Comparison of ENCODE assay signal across 17 cellular contexts in the genomic region with DNA sequence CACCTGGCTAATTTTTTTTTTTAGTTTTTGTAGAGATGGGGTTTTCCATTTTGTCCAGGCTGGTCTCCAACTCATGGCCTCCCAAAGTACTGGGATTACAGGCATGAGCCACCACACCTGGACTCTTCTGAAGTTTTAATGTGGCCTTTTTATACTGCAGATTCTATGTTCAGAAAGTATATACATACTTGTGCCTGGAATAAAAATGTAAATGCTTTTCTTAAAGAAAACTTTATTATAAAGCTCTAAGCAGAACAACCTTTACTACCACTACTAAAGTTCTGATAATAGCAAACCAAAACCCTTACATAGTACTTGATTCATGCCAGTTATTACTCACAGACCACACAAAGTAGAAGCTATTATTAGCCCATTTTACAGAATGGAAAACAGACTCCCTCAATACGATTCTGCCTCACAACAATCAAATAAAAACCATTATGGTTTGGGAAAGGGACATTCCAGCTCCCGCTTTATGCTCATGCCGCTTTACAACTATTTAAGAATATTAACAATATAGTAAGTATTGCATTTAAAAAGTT. TPM values are rescaled to one million over a fixed set of nuclear protein-coding genes. Genes with fewer than 3 reads are reported as not detected.
A peak's percentile ranks its signal among the peaks of the same experiment; 100 is the strongest.
DNase-seq lines count a peak whose midpoint lies in the region; ATAC-seq and TF ChIP-seq lines count a peak whose summit lies in the region.
"Had no signal": no experiment of that assay in that cellular context is flagged by ENCODE, and none has a peak within 500 bp of the region (broad histone marks: within the 10 kb centered on the region; RNA-seq: fewer than 3 reads in every experiment).

No MANE protein-coding gene starts in this region.

- H3K9me3 ChIP-seq in adrenal gland (replicated peaks in 1 of 3): no peaks in the 10 kb centered on the region
- H3K9me3 ChIP-seq: BLaER1, gastrocnemius medialis, tibial nerve had no signal

- H3K27me3 Mint-ChIP-seq in central memory CD8-positive, alpha-beta T cell: no peaks in the 10 kb centered on the region
- H3K27me3 Mint-ChIP-seq: activated naive CD4-positive, alpha-beta T cell treated with anti-CD3 and anti-CD28 coated beads, Interleukin-2, amount 10 ng/mL, durations not matched to agents 7 days and 5 days had no signal

- peak overlapping the region; percentile 88 for H3K27ac Mint-ChIP-seq in central memory CD8-positive, alpha-beta T cell (ENCODE audit: low read depth)
- H3K27ac Mint-ChIP-seq: activated naive CD4-positive, alpha-beta T cell treated with anti-CD3 and anti-CD28 coated beads, Interleukin-2, amount 10 ng/mL, durations not matched to agents 7 days and 5 days had no signal

- TF ChIP-seq POLR2A in adrenal gland (IDR thresholded peaks at IDR 0.05): no peak

- peak overlapping the region; percentile 49 for H3K4me3 Mint-ChIP-seq in central memory CD8-positive, alpha-beta T cell
- H3K4me3 Mint-ChIP-seq: activated naive CD4-positive, alpha-beta T cell treated with anti-CD3 and anti-CD28 coated beads, Interleukin-2, amount 10 ng/mL, durations not matched to agents 7 days and 5 days had no signal

- H3K4me3 ChIP-seq in adrenal gland: no peak overlapping the region
- H3K4me3 ChIP-seq: BLaER1, gastrocnemius medialis, lung, tibial nerve had no signal

- H3K27me3 ChIP-seq in adrenal gland: no peaks in the 10 kb centered on the region
- H3K27me3 ChIP-seq: BLaER1, gastrocnemius medialis, tibial nerve had no signal

- no peak for DNase-seq in central memory CD8-positive, alpha-beta T cell (ENCODE audit: low spot score in 2 of 2)
- DNase-seq in adrenal gland: no peak
- DNase-seq in activated CD8-positive, alpha-beta memory T cell treated with anti-CD3 and anti-CD28 coated beads, Interleukin-2, amount 50 U/mL, for 4 hours: no peak
- no peak for DNase-seq in islet precursor cell
- DNase-seq in HPDE6-E6E7 (ENCODE audit: extremely low spot score): no peak
- DNase-seq: activated naive CD4-positive, alpha-beta T cell treated with anti-CD3 and anti-CD28 coated beads, Interleukin-2, amount 10 ng/mL, durations not matched to agents 7 days and 5 days; DMS53; gastrocnemius medialis; NCI-H146 had no signal

- peaks cover 12% of the 10 kb centered on the region for H3K36me3 Mint-ChIP-seq in central memory CD8-positive, alpha-beta T cell (ENCODE audit: insufficient read depth)

- peaks cover 10 to 17% of the 10 kb centered on the region in 2 donors for H3K4me1 ChIP-seq in adrenal gland (replicated peaks in 1 of 2)

- no peaks in the 10 kb centered on the region for H3K9me3 Mint-ChIP-seq in central memory CD8-positive, alpha-beta T cell
- H3K9me3 Mint-ChIP-seq: activated naive CD4-positive, alpha-beta T cell treated with anti-CD3 and anti-CD28 coated beads, Interleukin-2, amount 10 ng/mL, durations not matched to agents 7 days and 5 days had no signal

- TF ChIP-seq CTCF in adrenal gland (IDR thresholded peaks at IDR 0.05): no peak

- no peak overlapping the region for H3K27ac ChIP-seq in adrenal gland
- H3K27ac ChIP-seq: BLaER1, VCaP had no signal

- no peaks in the 10 kb centered on the region for H3K36me3 ChIP-seq in adrenal gland (replicated peaks in 1 of 2)
- H3K36me3 ChIP-seq: BLaER1, gastrocnemius medialis, tibial nerve had no signal

- intact Hi-C loops in adrenal gland (cut with DNase I): no loop called here

- H3K4me1 Mint-ChIP-seq in central memory CD8-positive, alpha-beta T cell: peaks cover 37% of the 10 kb centered on the region

- WGBS in adrenal gland, 4 donors: 96 to 98% (median 97%) methylated on average over 3 of the region's 3 CpGs

- ATAC-seq in GM18499 (IDR thresholded peaks at IDR 0.05; ENCODE audit: insufficient read depth, unreplicated experiment) (peak; percentile 32), GM19452 (IDR thresholded peaks at IDR 0.05; ENCODE audit: unreplicated experiment) (peak; percentile 23), HG03442 (IDR thresholded peaks at IDR 0.05; ENCODE audit: unreplicated experiment) (peak; percentile 38)
- ATAC-seq in central memory CD8-positive, alpha-beta T cell (replicated peaks; ENCODE audit: extremely low read depth, poor library complexity, severe bottlenecking): no peak
- ATAC-seq: gastrocnemius medialis, HCT116 had no signal

RNA-seq across cellular contexts. Expression of a gene that starts 5.3 kb away (rescaled TPM):
- 10 to 100 TPM in 7 of 8 donors, 1 to 10 TPM in 1; 8.0 to 22.7 (median 18.2) TPM for total RNA-seq in adrenal gland
- 10 to 100 TPM in 2 of 3 donors, 1 to 10 TPM in 1; 7.7 to 15.7 (median 10.9) TPM for polyA plus RNA-seq in adrenal gland
